In genomic region chr7:74410772-74411171, GRCh38 we compare ENCODE assay signal across 23 cellular contexts. TPM values are rescaled to one million over a fixed set of nuclear protein-coding genes. Genes with fewer than 3 reads are reported as not detected.
A peak's percentile ranks its signal among the peaks of the same experiment; 100 is the strongest.
DNase-seq lines count a peak whose midpoint lies in the region; ATAC-seq, FAIRE-seq and TF ChIP-seq lines count a peak whose summit lies in the region.
"Had no signal": no experiment of that assay in that cellular context is flagged by ENCODE, and none has a peak within 500 bp of the region (broad histone marks: within the 10 kb centered on the region; RNA-seq: fewer than 3 reads in every experiment).

No MANE protein-coding gene starts in this region.

- no TSS peak for BruUV-seq in HepG2 (replicated peaks; lab: Mats Ljungman, UMichigan)
- BruUV-seq in K562 (replicated peaks; lab: Mats Ljungman, UMichigan), result no TSS peak

- CTCF ChIA-PET in HepG2 (lab: Yijun Ruan, JAX; ENCODE audit: low intra/inter-chr PET ratio, low total read pairs), result no interaction called here
- CTCF ChIA-PET in K562 (lab: Yijun Ruan, JAX; ENCODE audit: low intra/inter-chr PET ratio), result no interaction called here

- H3K27me3 ChIP-seq in HepG2 (ENCODE audit: control insufficient read depth in 1 of 2, insufficient read depth in 2 of 2, low read length in 2 of 2), result no peaks in the 10 kb centered on the region
- H3K27me3 ChIP-seq in right lobe of liver, result no peaks in the 10 kb centered on the region
- H3K27me3 ChIP-seq in K562 (ENCODE audit: control insufficient read depth in 2 of 2, insufficient read depth in 2 of 2, low read length in 2 of 2), result peaks cover 0 to 6% of the 10 kb centered on the region in 2 experiments; a peak in 1 of 5 replicates
- H3K27me3 ChIP-seq: BLaER1 treated with 17β-estradiol and CSF1 and Interleukin-3, amounts not matched to agents 10 nM and 100 nM had no signal

- H3K27ac Mint-ChIP-seq in activated T-helper 1 cell treated with anti-CD3 and anti-CD28 coated beads, Interleukin-12 subunit alpha, Interleukin-12 subunit beta, Interleukin-2, Interleukin-4 antibody, amounts not matched to agents 30 ng/mL and 10 ng/mL and 1 ng/mL, durations not matched to agents 14 hours and 24 hours and 36 hours, result no peak overlapping the region
- H3K27ac Mint-ChIP-seq: B cell; CD4-positive, alpha-beta T cell; CD8-positive, alpha-beta T cell had no signal

- H3K4me3 Mint-ChIP-seq in activated T-helper 1 cell treated with anti-CD3 and anti-CD28 coated beads, Interleukin-12 subunit alpha, Interleukin-12 subunit beta, Interleukin-2, Interleukin-4 antibody, amounts not matched to agents 30 ng/mL and 10 ng/mL and 1 ng/mL, durations not matched to agents 14 hours and 24 hours and 36 hours, result no peak overlapping the region
- H3K4me3 Mint-ChIP-seq: B cell; CD4-positive, alpha-beta T cell; CD8-positive, alpha-beta T cell had no signal

- no peak overlapping the region for H2AFZ ChIP-seq in HepG2 (ENCODE audit: low read length)
- no peak overlapping the region for H2AFZ ChIP-seq in K562 (ENCODE audit: low read depth, low read length)

- H3K4me3 ChIP-seq in HepG2 (replicated peaks in 1 of 3; ENCODE audit: insufficient read depth in 1 of 3, low read depth in 2 of 3, low read length in 3 of 3) (no peak overlapping the region), right lobe of liver (no peak overlapping the region), K562 (no peak overlapping the region), kidney (ENCODE audit: low read length in 2 of 2) (no peak overlapping the region)
- H3K4me3 ChIP-seq: A549; BLaER1 treated with 17β-estradiol and CSF1 and Interleukin-3, amounts not matched to agents 10 nM and 100 nM had no signal

- in situ Hi-C loops in HepG2 (cut with HindIII; ENCODE audit: extremely low pct_ligation_motif_present, low pct_unique_long_range_greater_than_20kb), result no loop called here
- in situ Hi-C loops in K562 (cut with MboI), result loop anchor here (25.0 kb wide), 1 partner anchor 627 kb away; no protein-coding TSS in a partner anchor

- TF ChIP-seq RAD21 in HepG2 (CRISPR knock-in tag; IDR thresholded peaks at IDR 0.05) (no peak), K562 (CRISPR knock-in tag; conservative IDR thresholded peaks at IDR 0.05 in 1 of 2, IDR thresholded peaks at IDR 0.05 in 1 of 2) (no peak)

- no peaks in the 10 kb centered on the region for H3K9me3 Mint-ChIP-seq in activated T-helper 1 cell treated with anti-CD3 and anti-CD28 coated beads, Interleukin-12 subunit alpha, Interleukin-12 subunit beta, Interleukin-2, Interleukin-4 antibody, amounts not matched to agents 30 ng/mL and 10 ng/mL and 1 ng/mL, durations not matched to agents 14 hours and 24 hours and 36 hours
- H3K9me3 Mint-ChIP-seq: CD4-positive, alpha-beta T cell; CD8-positive, alpha-beta T cell had no signal

- TF ChIP-seq EP300 in HepG2 (IDR thresholded peaks at IDR 0.05; ENCODE audit: low read depth in 2 of 2, low read length in 2 of 2) (no peak), HepG2 (CRISPR knock-in tag; IDR thresholded peaks at IDR 0.05; ENCODE audit: borderline replicate concordance) (no peak), K562 (IDR thresholded peaks at IDR 0.05; ENCODE audit: low read length) (no peak)

- H3K4me1 ChIP-seq in HepG2 (ENCODE audit: insufficient read depth, low read length) (no peaks in the 10 kb centered on the region), right lobe of liver (no peaks in the 10 kb centered on the region), K562 (replicated peaks in 1 of 2; ENCODE audit: control insufficient read depth in 2 of 2, insufficient read depth in 2 of 2, low read length in 2 of 2) (peaks cover 4% of the 10 kb centered on the region in 2 experiments), kidney (ENCODE audit: control insufficient read depth in 1 of 2, insufficient read depth in 1 of 2, low read depth in 1 of 2, low read length in 2 of 2) (no peaks in the 10 kb centered on the region)
- H3K4me1 ChIP-seq: A549, Caco-2 had no signal

- no peak overlapping the region for H3K4me2 ChIP-seq in HepG2 (ENCODE audit: low read depth, low read length)
- H3K4me2 ChIP-seq in K562 (ENCODE audit: insufficient read depth, low read length), result no peak overlapping the region
- H3K4me2 ChIP-seq: A549 had no signal

- H3K79me2 ChIP-seq in HepG2 (ENCODE audit: insufficient read depth, low read length) (no peaks in the 10 kb centered on the region), K562 (ENCODE audit: control insufficient read depth, insufficient read depth, low read length) (no peaks in the 10 kb centered on the region)

- intact Hi-C loops in HepG2 (cut with micrococcal nuclease; ENCODE audit: unreplicated experiment), result no loop called here
- intact Hi-C loops in right lobe of liver (cut with DNase I), result no loop called here
- intact Hi-C loops in K562 (cut with micrococcal nuclease), result no loop called here
- intact Hi-C loops in kidney (cut with DNase I), result no loop called here
- intact Hi-C loops in activated T-helper 1 cell treated with anti-CD3 and anti-CD28 coated beads, Interleukin-12 subunit alpha, Interleukin-12 subunit beta, Interleukin-2, Interleukin-4 antibody, amounts not matched to agents 30 ng/mL and 10 ng/mL and 1 ng/mL, durations not matched to agents 14 hours and 24 hours and 36 hours (cut with micrococcal nuclease), result loop anchor here (10.0 kb wide), 2 partner anchors 244 to 454 kb away; partner anchors contain the start of gene GTF2I

- no peaks in the 10 kb centered on the region for H3K36me3 ChIP-seq in HepG2 (replicated peaks in 1 of 2; ENCODE audit: control insufficient read depth in 1 of 2, insufficient read depth in 2 of 2, low read length in 2 of 2)
- no peaks in the 10 kb centered on the region for H3K36me3 ChIP-seq in right lobe of liver
- H3K36me3 ChIP-seq in K562 (ENCODE audit: control insufficient read depth, insufficient read depth, low read length), result no peaks in the 10 kb centered on the region
- H3K36me3 ChIP-seq in kidney (ENCODE audit: control insufficient read depth in 1 of 2, insufficient read depth in 2 of 2, low read length in 2 of 2), result no peaks in the 10 kb centered on the region

- no peak overlapping the region for H3K27ac ChIP-seq in HepG2 (ENCODE audit: extremely low read length, insufficient read depth, low read length)
- H3K27ac ChIP-seq in right lobe of liver, result no peak overlapping the region
- H3K27ac ChIP-seq in K562 (ENCODE audit: extremely low read depth, low read depth, low read length), result no peak overlapping the region
- no peak overlapping the region for H3K27ac ChIP-seq in kidney (ENCODE audit: low read depth in 2 of 2, low read length in 2 of 2)
- H3K27ac ChIP-seq in substantia nigra (ENCODE audit: low read depth, low read length, poor library complexity, severe bottlenecking), result no peak overlapping the region
- H3K27ac ChIP-seq: 22Rv1; A549; BLaER1 treated with 17β-estradiol and CSF1 and Interleukin-3, amounts not matched to agents 10 nM and 100 nM; C4-2B had no signal

- no peak for TF ChIP-seq CTCF in HepG2 (CRISPR knock-in tag; IDR thresholded peaks at IDR 0.05)
- no peak for TF ChIP-seq CTCF in right lobe of liver (IDR thresholded peaks at IDR 0.05)
- no peak for TF ChIP-seq CTCF in K562 (IDR thresholded peaks at IDR 0.05 in 2 of 3, conservative IDR thresholded peaks at IDR 0.05 in 1 of 3; ENCODE audit: insufficient read depth in 2 of 3, low read depth in 1 of 3, low read length in 3 of 3)
- no peak for TF ChIP-seq CTCF in kidney (IDR thresholded peaks at IDR 0.05; ENCODE audit: borderline replicate concordance, extremely low read depth, insufficient read depth)

- H3K9me3 ChIP-seq in HepG2 (ENCODE audit: low read length) (no peaks in the 10 kb centered on the region), right lobe of liver (no peaks in the 10 kb centered on the region), K562 (replicated peaks; ENCODE audit: control insufficient read depth, insufficient read depth, low read depth, low read length) (no peaks in the 10 kb centered on the region), kidney (ENCODE audit: control insufficient read depth in 1 of 2, low read length in 2 of 2) (no peaks in the 10 kb centered on the region)
- H3K9me3 ChIP-seq: A549; BLaER1 treated with 17β-estradiol and CSF1 and Interleukin-3, amounts not matched to agents 10 nM and 100 nM; Caco-2 had no signal

- peaks cover 7% of the 10 kb centered on the region for H3K27me3 Mint-ChIP-seq in activated T-helper 1 cell treated with anti-CD3 and anti-CD28 coated beads, Interleukin-12 subunit alpha, Interleukin-12 subunit beta, Interleukin-2, Interleukin-4 antibody, amounts not matched to agents 30 ng/mL and 10 ng/mL and 1 ng/mL, durations not matched to agents 14 hours and 24 hours and 36 hours (ENCODE audit: insufficient read depth)
- H3K27me3 Mint-ChIP-seq: CD4-positive, alpha-beta T cell had no signal

- no peak overlapping the region for H3K9ac ChIP-seq in HepG2 (ENCODE audit: insufficient read depth, low read depth, low read length)
- H3K9ac ChIP-seq in K562 (ENCODE audit: insufficient read depth in 1 of 2, low read depth in 2 of 2, low read length in 2 of 2), result no peak overlapping the region
- no peak overlapping the region for H3K9ac ChIP-seq in kidney (ENCODE audit: low read length in 2 of 2)
- H3K9ac ChIP-seq: BLaER1 treated with 17β-estradiol and CSF1 and Interleukin-3, amounts not matched to agents 10 nM and 100 nM had no signal

- no peak for FAIRE-seq in HepG2 (lab: Jason Lieb, UNC)
- FAIRE-seq in K562 (lab: Jason Lieb, UNC), result no peak
- FAIRE-seq in kidney (lab: Jason Lieb, UNC), result no peak
- FAIRE-seq: A549, D721Med, G401.6, GM12891, GM19239 had no signal

- DNase-seq in HepG2 (ENCODE audit: low spot score) (no peak), right lobe of liver (no peak), K562 (ENCODE audit: extremely low read depth in 1 of 4, low spot score in 3 of 4) (no peak), kidney (peak; percentile 10), NCI-H2171 treated with DMSO at 0.1 percent for 48 hours (lab: John Stamatoyannopoulos, UW) (no peak), substantia nigra (lab: John Stamatoyannopoulos, UW) (no peak)
- no peak for DNase-seq in activated T-helper 1 cell treated with anti-CD3 and anti-CD28 coated beads, Interleukin-12 subunit alpha, Interleukin-12 subunit beta, Interleukin-2, Interleukin-4 antibody, amounts not matched to agents 30 ng/mL and 10 ng/mL and 1 ng/mL, durations not matched to agents 14 hours and 24 hours and 36 hours (ENCODE audit: low spot score)
- DNase-seq: AML-193; Caco-2; Calu3; CD4-positive, alpha-beta T cell; CD8-positive, alpha-beta T cell; DMS79 treated with DMSO at 0.1 percent for 48 hours; GF-D8 had no signal

- H4K20me1 ChIP-seq in HepG2 (ENCODE audit: insufficient read depth, low read length) (no peaks in the 10 kb centered on the region), K562 (replicated peaks; ENCODE audit: control insufficient read depth, insufficient read depth, low read length) (no peaks in the 10 kb centered on the region)
- H4K20me1 ChIP-seq: BLaER1 treated with 17β-estradiol and CSF1 and Interleukin-3, amounts not matched to agents 10 nM and 100 nM had no signal

- no peaks in the 10 kb centered on the region for H3K4me1 Mint-ChIP-seq in activated T-helper 1 cell treated with anti-CD3 and anti-CD28 coated beads, Interleukin-12 subunit alpha, Interleukin-12 subunit beta, Interleukin-2, Interleukin-4 antibody, amounts not matched to agents 30 ng/mL and 10 ng/mL and 1 ng/mL, durations not matched to agents 14 hours and 24 hours and 36 hours (ENCODE audit: low read depth)
- H3K4me1 Mint-ChIP-seq: B cell had no signal

- no peaks in the 10 kb centered on the region for H3K9me1 ChIP-seq in K562 (ENCODE audit: control insufficient read depth, insufficient read depth, low read length)

- ATAC-seq in HepG2, result 0 out of 3 replicates have a peak, but pooled peaks have one; percentile 23
- ATAC-seq in right lobe of liver, result no peak
- no peak for ATAC-seq in K562
- ATAC-seq: CD8-positive, alpha-beta T cell had no signal

- 0% methylated on average over 2 of the region's 2 CpGs for WGBS in HepG2 (ENCODE audit: low lambda C conversion rate)
- 43% methylated on average over 1 of the region's 2 CpGs for WGBS in right lobe of liver (ENCODE audit: insufficient coverage, low coverage, low lambda C conversion rate, missing lambda C conversion rate)
- 5% methylated on average over 2 of the region's 2 CpGs for WGBS in K562 (ENCODE audit: insufficient coverage, low coverage, missing lambda C conversion rate)

- no peaks in the 10 kb centered on the region for H3K36me3 Mint-ChIP-seq in activated T-helper 1 cell treated with anti-CD3 and anti-CD28 coated beads, Interleukin-12 subunit alpha, Interleukin-12 subunit beta, Interleukin-2, Interleukin-4 antibody, amounts not matched to agents 30 ng/mL and 10 ng/mL and 1 ng/mL, durations not matched to agents 14 hours and 24 hours and 36 hours (ENCODE audit: low read depth)
- H3K36me3 Mint-ChIP-seq: CD8-positive, alpha-beta T cell had no signal

- POLR2A ChIA-PET in HepG2 (lab: Yijun Ruan, JAX) (no interaction called here), K562 (lab: Yijun Ruan, JAX) (interaction anchor here (0.7 kb wide), 1 partner anchor 140 kb away, joined by 3 read pairs; no protein-coding TSS in a partner anchor)

- TF ChIP-seq POLR2A in HepG2 (IDR thresholded peaks at IDR 0.05; ENCODE audit: insufficient read depth in 1 of 2, low read depth in 2 of 2, low read length in 2 of 2), result no peak
- no peak for TF ChIP-seq POLR2A in right lobe of liver (IDR thresholded peaks at IDR 0.05)
- TF ChIP-seq POLR2A in K562 (conservative IDR thresholded peaks at IDR 0.05), result no peak

RNA-seq across cellular contexts. Expression of gene GTF2IRD1, which starts 42.9 kb away (rescaled TPM):
- 16.5 and 17.8 TPM in 2 replicates for total RNA-seq in HepG2 (2016; rRNA removed; fragmentation: Illumina TruSeq; extraction: Trizol)
- total RNA-seq in HepG2 (2016; cell fraction: cytosol; rRNA removed; fragmentation: Illumina TruSeq; extraction: Trizol; ENCODE audit: low read depth), result 8.1 and 9.5 TPM in 2 replicates
- total RNA-seq in HepG2 (2016; cell fraction: insoluble cytoplasmic fraction; rRNA removed; fragmentation: Illumina TruSeq; extraction: Trizol), result 13.6 and 19.1 TPM in 2 replicates
- 17.2 and 18.9 TPM in 2 replicates for total RNA-seq in HepG2 (2016; cell fraction: membrane; rRNA removed; fragmentation: Illumina TruSeq; extraction: Trizol)
- total RNA-seq in HepG2 (2016; cell fraction: nucleus; rRNA removed; fragmentation: Illumina TruSeq; extraction: Trizol), result 15.6 and 22.1 TPM in 2 replicates
- 26.7 and 28.2 TPM in 2 replicates for polyA plus RNA-seq in HepG2 (2011; rRNA removed)
- polyA plus RNA-seq in HepG2 (2011; cell fraction: cytosol; rRNA removed), result 12.3 and 16.0 TPM in 2 replicates
- polyA plus RNA-seq in HepG2 (2011; cell fraction: nucleus; rRNA removed), result 38.7 and 43.3 TPM in 2 replicates
- 36.1 and 37.4 TPM in 2 replicates for polyA plus RNA-seq in HepG2 (2012)
- polyA plus RNA-seq in HepG2 (2016; cell fraction: cytosol; fragmentation: Illumina TruSeq; extraction: Trizol; ENCODE audit: low read depth), result 10.4 and 12.9 TPM in 2 replicates
- 27.6 and 31.7 TPM in 2 replicates for polyA plus RNA-seq in HepG2 (2016; cell fraction: insoluble cytoplasmic fraction; fragmentation: Illumina TruSeq; extraction: Trizol; ENCODE audit: low read depth)
- polyA plus RNA-seq in HepG2 (2016; cell fraction: membrane; fragmentation: Illumina TruSeq; extraction: Trizol; ENCODE audit: low read depth), result 23.3 and 26.7 TPM in 2 replicates
- polyA plus RNA-seq in HepG2 (2016; cell fraction: nucleus; fragmentation: Illumina TruSeq; extraction: Trizol; ENCODE audit: insufficient read depth, low read depth), result 51.1 and 66.8 TPM in 2 replicates
- 23.4 and 53.2 TPM in 2 replicates for polyA minus RNA-seq in HepG2 (2011; rRNA and poly(A)+ RNA removed; ENCODE audit: low replicate concordance)
- polyA minus RNA-seq in HepG2 (2011; cell fraction: cytosol; rRNA and poly(A)+ RNA removed), result 14.9 and 17.7 TPM in 2 replicates
- 15.5 and 16.5 TPM in 2 replicates for polyA minus RNA-seq in HepG2 (2011; cell fraction: nucleus; rRNA and poly(A)+ RNA removed)
- 1 to 10 TPM; 1.9 to 9.8 (median 6.5) TPM for total RNA-seq in right lobe of liver
- 23.2 and 65.0 TPM in 2 replicates for total RNA-seq in K562 (2011; cell fraction: chromatin; rRNA removed; ENCODE audit: low replicate concordance)
- 30.5 and 35.3 TPM in 2 replicates for total RNA-seq in K562 (2011; cell fraction: nucleolus; rRNA removed)
- 22.2 and 23.5 TPM in 2 replicates for total RNA-seq in K562 (2011; cell fraction: nucleoplasm; rRNA removed)
- total RNA-seq in K562 (2014; rRNA removed), result 9.2 and 12.4 TPM in 2 replicates
- total RNA-seq in K562 (2014; rRNA removed; fragmentation: Illumina TruSeq; extraction: Trizol), result 10.8 and 14.0 TPM in 2 replicates
- total RNA-seq in K562 (2015; rRNA removed; fragmentation: Illumina TruSeq; extraction: Trizol), result 13.4 and 15.1 TPM in 2 replicates
- total RNA-seq in K562 (2021), result 30.2 and 32.1 TPM in 2 replicates
- polyA plus RNA-seq in K562 (2011; rRNA removed), result 12.8 and 17.6 TPM in 2 replicates
- polyA plus RNA-seq in K562 (2011; cell fraction: cytosol; rRNA removed), result 9.3 and 13.0 TPM in 2 replicates
- 15.6 and 24.1 TPM in 2 replicates for polyA plus RNA-seq in K562 (2011; cell fraction: nucleus; rRNA removed)
- 19.1 and 31.6 TPM in 2 replicates for polyA plus RNA-seq in K562 (2012)
- polyA plus RNA-seq in K562 (2014; fragmentation: Illumina TruSeq; extraction: Trizol), result 23.8 and 24.5 TPM in 2 replicates
- 1 to 10 TPM; 9.1 to 10.0 TPM for polyA plus RNA-seq in K562 (2014; fragmentation: Nextera tagmentation; extraction: Ambion mirVana)
- polyA plus RNA-seq in K562 (2014; rRNA removed), result 17.0 and 20.8 TPM in 2 replicates
- 9.2 and 9.7 TPM in 2 replicates for polyA minus RNA-seq in K562 (2011; rRNA and poly(A)+ RNA removed)
- 21.2 and 21.5 TPM in 2 replicates for polyA minus RNA-seq in K562 (2011; cell fraction: cytosol; rRNA and poly(A)+ RNA removed)
- polyA minus RNA-seq in K562 (2011; cell fraction: nucleus; rRNA and poly(A)+ RNA removed), result 11.3 and 12.9 TPM in 2 replicates
- 35.8 TPM for total RNA-seq in kidney
- polyA plus RNA-seq in kidney (ENCODE audit: insufficient read depth, low read depth, low replicate concordance), result 28.2 TPM
- total RNA-seq in activated T-helper 1 cell treated with anti-CD3 and anti-CD28 coated beads, Interleukin-12 subunit alpha, Interleukin-12 subunit beta, Interleukin-2, Interleukin-4 antibody, amounts not matched to agents 30 ng/mL and 10 ng/mL and 1 ng/mL, durations not matched to agents 14 hours and 24 hours and 36 hours, result 0.96 and 1.6 TPM in 2 replicates

Comparison
In these comparisons a context has a peak if more than half of its experiments do, and no peak if none do; other contexts are left out.
1. Of the 241 proteins assayed by ChIP-seq in both HepG2 and K562: peak only in HepG2: none; only in K562: ZNF121; in both: none; in neither: 240.